11 cellular contexts compared by ENCODE assay signal in genomic region chr10:17923728-17924127, GRCh38. TPM values are rescaled to one million over a fixed set of nuclear protein-coding genes. Genes with fewer than 3 reads are reported as not detected.
A peak's percentile ranks its signal among the peaks of the same experiment; 100 is the strongest.
DNase-seq lines count a peak whose midpoint lies in the region; ATAC-seq and TF ChIP-seq lines count a peak whose summit lies in the region.
"Had no signal": no experiment of that assay in that cellular context is flagged by ENCODE, and none has a peak within 500 bp of the region (broad histone marks: within the 10 kb centered on the region; RNA-seq: fewer than 3 reads in every experiment).

No MANE protein-coding gene starts in this region.

- no peaks in the 10 kb centered on the region for H3K36me3 Mint-ChIP-seq in nephron progenitor cell (ENCODE audit: low read depth)

- H3K4me3 ChIP-seq in PC-9, result no peak overlapping the region; the same call in 1 of the 2 replicates

- H3F3A ChIP-seq in PC-9 (ENCODE audit: insufficient read depth, low read depth), result peaks cover 17% of the 10 kb centered on the region; the same call in 1 of the 2 replicates

- BruUV-seq in PC-9 (replicated peaks; lab: Mats Ljungman, UMichigan), result TSS peak; percentile 36

- H3K27me3 Mint-ChIP-seq in nephron progenitor cell (ENCODE audit: low read depth, poor library complexity), result peaks cover 17% of the 10 kb centered on the region

- CTCF ChIA-PET in PC-9 (lab: Charles Lee), result interaction anchor here (0.5 to 0.6 kb wide), 2 partner anchors 318 to 1059 kb away, joined by 3 to 4 read pairs; no protein-coding TSS in a partner anchor

- ATAC-seq in GM21529 (IDR thresholded peaks at IDR 0.05; ENCODE audit: unreplicated experiment), result no peak
- ATAC-seq: sciatic nerve had no signal

- H3K27ac ChIP-seq in PC-9, result peak overlapping the region; percentile 86

- peaks cover 10% of the 10 kb centered on the region for H3K9me3 Mint-ChIP-seq in nephron progenitor cell
- H3K9me3 Mint-ChIP-seq: activated naive CD4-positive, alpha-beta T cell treated with anti-CD3 and anti-CD28 coated beads for 36 hours had no signal

- no peaks in the 10 kb centered on the region for H3K9me3 ChIP-seq in PC-9 (ENCODE audit: insufficient read depth, low read depth)

- intact Hi-C loops in PC-9 (cut with micrococcal nuclease; ENCODE audit: unreplicated experiment), result loop anchor here (1.0 to 5.0 kb wide), 4 partner anchors 61 to 316 kb away; no protein-coding TSS in a partner anchor

- no peak overlapping the region for H3K27ac Mint-ChIP-seq in nephron progenitor cell
- H3K27ac Mint-ChIP-seq: activated naive CD4-positive, alpha-beta T cell treated with anti-CD3 and anti-CD28 coated beads for 36 hours had no signal

- POLR2A ChIA-PET in PC-9 (lab: Charles Lee; ENCODE audit: unreplicated experiment), result interaction anchor here (0.7 kb wide), 1 partner anchor 91 kb away, joined by 6 read pairs; no protein-coding TSS in a partner anchor

- H3K9me2 ChIP-seq in PC-9 (ENCODE audit: insufficient read depth), result no peaks in the 10 kb centered on the region

- no peaks in the 10 kb centered on the region for H3K36me3 ChIP-seq in PC-9 (ENCODE audit: low read depth)

- H3K4me1 ChIP-seq in PC-9 (replicated peaks; ENCODE audit: insufficient read depth), result peaks cover 20% of the 10 kb centered on the region

- H4K20me1 ChIP-seq in PC-9 (ENCODE audit: insufficient read depth), result no peaks in the 10 kb centered on the region

- H2AFZ ChIP-seq in PC-9, result peak overlapping the region; percentile 57

- TF ChIP-seq CTCF in PC-9 (conservative IDR thresholded peaks at IDR 0.05) (no peak), nephron progenitor cell (IDR thresholded peaks at IDR 0.05) (no peak)

- H3K4me2 ChIP-seq in PC-9, result peak overlapping the region; percentile 45

- no peaks in the 10 kb centered on the region for H3K4me1 Mint-ChIP-seq in nephron progenitor cell

- H3K27me3 ChIP-seq in PC-9 (ENCODE audit: insufficient read depth, low read depth), result no peaks in the 10 kb centered on the region

- no peak overlapping the region for H3K4me3 Mint-ChIP-seq in nephron progenitor cell
- H3K4me3 Mint-ChIP-seq: activated naive CD4-positive, alpha-beta T cell treated with anti-CD3 and anti-CD28 coated beads for 36 hours had no signal

- H3K79me2 ChIP-seq in PC-9 (ENCODE audit: low read depth), result no peaks in the 10 kb centered on the region

- DNase-seq in DMS153 (lab: John Stamatoyannopoulos, UW) (peak; percentile 75), PC-9 (peak; percentile 86 to 87), fibroblast of gingiva (ENCODE audit: low read depth) (peak; percentile 90), pons (ENCODE audit: low spot score) (peak; percentile 22), nephron progenitor cell (no peak), NCI-H187 (lab: John Stamatoyannopoulos, UW) (no peak), NK-92 (lab: John Stamatoyannopoulos, UW; ENCODE audit: unreplicated experiment) (no peak)
- DNase-seq: activated naive CD4-positive, alpha-beta T cell treated with anti-CD3 and anti-CD28 coated beads for 36 hours; stimulated activated naive CD4-positive, alpha-beta T cell had no signal

RNA-seq across cellular contexts. Expression of gene SLC39A12, which starts 28.0 kb away (rescaled TPM):
- total RNA-seq in PC-9 (2021), result not detected in 2 replicates
- total RNA-seq: activated naive CD4-positive, alpha-beta T cell treated with anti-CD3 and anti-CD28 coated beads for 36 hours; sciatic nerve had no signal

Comparison
In these comparisons a context has a peak if more than half of its experiments do, and no peak if none do; other contexts are left out.
1. DNase-seq: peak in DMS153 (single experiment), PC-9 (2 of 2), fibroblast of gingiva (single experiment) and pons (single experiment); none in nephron progenitor cell (single experiment), NCI-H187 (0 of 2) and NK-92 (single experiment).